ENCODE assay signal across 9 cellular contexts in the genomic region with DNA sequence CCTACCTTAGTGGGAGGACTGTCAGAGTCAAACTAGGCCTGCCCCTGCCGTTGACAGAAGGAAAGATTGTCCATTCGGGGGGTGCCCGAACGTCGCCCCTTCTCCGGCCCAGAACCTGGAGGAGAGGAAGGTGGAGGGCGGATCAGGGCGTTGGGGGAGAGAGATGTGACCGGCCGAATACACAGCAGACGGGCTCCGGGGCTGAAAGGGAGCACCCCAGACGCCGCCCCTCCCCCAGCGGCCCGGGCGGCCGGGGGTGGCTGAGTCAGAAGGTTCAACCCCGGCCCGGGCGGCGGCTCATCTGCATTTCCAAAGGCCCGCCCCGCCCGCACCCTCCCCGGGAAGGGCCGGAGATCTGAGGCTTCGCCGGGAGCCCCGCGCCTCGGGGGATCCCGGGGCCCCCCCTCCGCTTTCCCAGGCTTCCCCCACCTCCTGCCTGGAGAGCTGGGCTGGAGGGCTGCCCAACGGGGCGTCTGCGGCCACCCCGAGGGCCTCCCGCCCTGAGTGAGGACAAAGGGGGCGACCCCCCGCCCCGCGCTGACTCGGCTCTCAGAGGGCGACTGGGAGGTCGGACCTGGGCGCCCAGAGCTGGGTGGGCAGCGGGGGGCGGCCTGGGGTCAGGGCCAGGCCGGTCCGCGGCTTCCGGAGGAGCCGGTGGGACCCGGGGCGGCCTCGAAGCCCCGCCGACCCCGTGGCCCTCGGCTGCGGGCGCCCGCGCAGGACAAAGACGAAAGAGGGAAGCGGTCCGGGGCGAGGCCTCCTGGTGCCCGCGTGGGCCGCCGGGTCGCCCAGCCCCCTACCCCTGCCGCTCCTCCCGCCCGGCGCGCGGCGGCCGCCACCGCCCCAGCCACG. TPM values are rescaled to one million over a fixed set of nuclear protein-coding genes. Genes with fewer than 3 reads are reported as not detected.
DNase-seq lines count a peak whose midpoint lies in the region; ATAC-seq, FAIRE-seq and TF ChIP-seq lines count a peak whose summit lies in the region.
"Had no signal": no experiment of that assay in that cellular context is flagged by ENCODE, and none has a peak within 500 bp of the region (broad histone marks: within the 10 kb centered on the region; RNA-seq: fewer than 3 reads in every experiment).

No MANE protein-coding gene starts in this region.

- FAIRE-seq in HepG2 (lab: Jason Lieb, UNC), result no peak

- no CpG with 5 or more reads among the region's 84 CpGs for WGBS in H9 (ENCODE audit: extremely low coverage, insufficient read length, low lambda C conversion rate)
- WGBS in HepG2 (ENCODE audit: low lambda C conversion rate), result no CpG with 5 or more reads among the region's 84 CpGs

- ATAC-seq in HepG2 (peak; percentile 2), GM18873 (IDR thresholded peaks at IDR 0.05; ENCODE audit: low FRiP score, unreplicated experiment) (no peak)

- H3K27ac Mint-ChIP-seq in Caco-2 (ENCODE audit: unreplicated experiment) (peak overlapping the region; percentile 96), H9 (peak overlapping the region; percentile 81 to 99 (median 93); a peak in 6 of 7 replicates)

- H3K4me2 ChIP-seq in H9 (ENCODE audit: insufficient read depth, insufficient read length, low read length) (peak overlapping the region; percentile 54), HepG2 (ENCODE audit: low read depth, low read length) (peak overlapping the region; percentile 96)

- no peak; a peak in 1 of 4 replicates for TF ChIP-seq POLR2A in HepG2 (IDR thresholded peaks at IDR 0.05; ENCODE audit: insufficient read depth in 1 of 2, low read depth in 2 of 2, low read length in 2 of 2)

- no peak overlapping the region for H4K91ac ChIP-seq in H9 (ENCODE audit: insufficient read length, low read depth, low read length)

- peaks cover 65% of the 10 kb centered on the region for H3K36me3 Mint-ChIP-seq in Caco-2 (ENCODE audit: insufficient read depth, unreplicated experiment)
- H3K36me3 Mint-ChIP-seq in H9 (ENCODE audit: insufficient read depth in 1 of 3, low read depth in 3 of 3), result peaks cover 17 to 37% (median 31%) of the 10 kb centered on the region in 3 experiments

- no peak overlapping the region for H2AK5ac ChIP-seq in H9 (ENCODE audit: insufficient read length, low read length)

- TF ChIP-seq CTCF in Caco-2 (IDR thresholded peaks at IDR 0.05; ENCODE audit: insufficient read depth in 1 of 2, low read depth in 1 of 2, low read length in 1 of 2, severe bottlenecking in 1 of 2, unreplicated experiment in 1 of 2), result no peak
- no peak for TF ChIP-seq CTCF in H9 (conservative IDR thresholded peaks at IDR 0.05)
- TF ChIP-seq CTCF in dorsolateral prefrontal cortex (IDR thresholded peaks at IDR 0.05 in 54 of 56, conservative IDR thresholded peaks at IDR 0.05 in 2 of 56; ENCODE audit: low read depth in 1 of 56, partially characterized antibody in 56 of 56), result peak in 3 of 56 donors; percentile 5 to 23 (median 7)
- TF ChIP-seq CTCF in HepG2 (CRISPR knock-in tag; IDR thresholded peaks at IDR 0.05), result no peak

- no peak overlapping the region for H2AFZ ChIP-seq in H9 (ENCODE audit: low read length)
- no peak overlapping the region for H2AFZ ChIP-seq in HepG2 (ENCODE audit: low read length)

- no peaks in the 10 kb centered on the region for H3K79me1 ChIP-seq in H9 (ENCODE audit: insufficient read depth, low read depth, low read length, poor library complexity, severe bottlenecking)

- no peaks in the 10 kb centered on the region for H3K27me3 Mint-ChIP-seq in Caco-2 (ENCODE audit: insufficient read depth, unreplicated experiment)
- H3K27me3 Mint-ChIP-seq in H9 (ENCODE audit: low read depth), result no peaks in the 10 kb centered on the region; the same call in 1 of the 2 replicates

- peak; percentile 90 to 91 for DNase-seq in Caco-2
- DNase-seq in H9, result peak; percentile 84
- DNase-seq in NCI-H345 treated with DMSO at 0.1 percent for 48 hours (lab: John Stamatoyannopoulos, UW; ENCODE audit: unreplicated experiment), result peak; percentile 63
- peak; percentile 72 for DNase-seq in activated CD4-positive, alpha-beta T cell treated with anti-CD3 and anti-CD28 coated beads, Interleukin-2, amount 50 U/mL, for 1 hour
- peak in 9 of 10 donors; percentile 60 to 91 (median 77) for DNase-seq in dorsolateral prefrontal cortex
- DNase-seq in HepG2 (ENCODE audit: low spot score), result peak; percentile 84
- peak; percentile 80 for DNase-seq in stimulated activated CD4-positive, alpha-beta T cell treated with anti-CD3 and anti-CD28 coated beads, Interleukin-2, amount 100 ng/mL, for 4 hours (ENCODE audit: low read depth)

- H3K27ac ChIP-seq in H9 (ENCODE audit: insufficient read length, low read depth, low read length) (no peak overlapping the region), dorsolateral prefrontal cortex (peak overlapping the region; percentile 96 to 100 (median 100)), HepG2 (ENCODE audit: extremely low read length, insufficient read depth, low read length) (peak overlapping the region; percentile 99)

- no peak overlapping the region for H4K5ac ChIP-seq in H9 (ENCODE audit: insufficient read length, low read depth, low read length)

- H3K9me3 ChIP-seq in Caco-2 (no peaks in the 10 kb centered on the region), H9 (ENCODE audit: control insufficient read depth, low read depth, low read length) (no peaks in the 10 kb centered on the region), HepG2 (ENCODE audit: low read length) (no peaks in the 10 kb centered on the region)

- H3K36me3 ChIP-seq in Caco-2 (ENCODE audit: control insufficient read depth, insufficient read depth, low read length) (no peaks in the 10 kb centered on the region; the same call in 1 of the 2 replicates), HepG2 (replicated peaks in 1 of 2; ENCODE audit: control insufficient read depth in 1 of 2, insufficient read depth in 2 of 2, low read length in 2 of 2) (no peaks in the 10 kb centered on the region; a peak in 1 of 5 replicates)

- in situ Hi-C loops in HepG2 (cut with HindIII; ENCODE audit: extremely low pct_ligation_motif_present, low pct_unique_long_range_greater_than_20kb), result no loop called here

- H3K23me2 ChIP-seq in H9 (ENCODE audit: insufficient read length, low read depth, low read length, poor library complexity, severe bottlenecking), result peaks cover 24% of the 10 kb centered on the region

- no peak overlapping the region for H3T11ph ChIP-seq in H9 (ENCODE audit: low read length)

- H2BK12ac ChIP-seq in H9 (ENCODE audit: insufficient read length, low read depth, low read length), result no peak overlapping the region

- H3K56ac ChIP-seq in H9 (ENCODE audit: insufficient read length, low read depth, low read length), result no peak overlapping the region

- H3K4me3 ChIP-seq in Caco-2 (ENCODE audit: low read depth, low read length) (peak overlapping the region; percentile 80), dorsolateral prefrontal cortex (peak overlapping the region; percentile 53 to 82 (median 75)), HepG2 (replicated peaks in 1 of 3; ENCODE audit: insufficient read depth in 1 of 3, low read depth in 2 of 3, low read length in 3 of 3) (peak overlapping the region; percentile 59 to 79 (median 71); a peak in 5 of 6 replicates)

- H3K4me1 Mint-ChIP-seq in Caco-2 (ENCODE audit: low read depth, unreplicated experiment) (peaks cover 24% of the 10 kb centered on the region), H9 (peaks cover 39 to 40% of the 10 kb centered on the region in 2 experiments)

- TF ChIP-seq EP300 in HepG2 (IDR thresholded peaks at IDR 0.05; ENCODE audit: low read depth in 2 of 2, low read length in 2 of 2) (peak in 1 of 2 experiments; percentile 50; a peak in 2 of 4 replicates), HepG2 (CRISPR knock-in tag; IDR thresholded peaks at IDR 0.05; ENCODE audit: borderline replicate concordance) (no peak)

- H3K27me3 ChIP-seq in Caco-2 (replicated peaks; ENCODE audit: control insufficient read depth, insufficient read depth, low read length) (no peaks in the 10 kb centered on the region), H9 (ENCODE audit: insufficient read depth, low read length) (no peaks in the 10 kb centered on the region), dorsolateral prefrontal cortex (no peaks in the 10 kb centered on the region), HepG2 (ENCODE audit: control insufficient read depth in 1 of 2, insufficient read depth in 2 of 2, low read length in 2 of 2) (no peaks in the 10 kb centered on the region)

- no peak overlapping the region for H2BK15ac ChIP-seq in H9 (ENCODE audit: low read depth, low read length)

- H3K4me3 Mint-ChIP-seq in Caco-2 (ENCODE audit: unreplicated experiment), result peak overlapping the region; percentile 84
- H3K4me3 Mint-ChIP-seq in H9, result peak overlapping the region; percentile 75 to 86

- intact Hi-C loops in Caco-2 (cut with micrococcal nuclease; ENCODE audit: unreplicated experiment) (loop anchor here (10.0 kb wide), 1 partner anchor 735 kb away; no protein-coding TSS in a partner anchor), dorsolateral prefrontal cortex (cut with DNase I) (loop anchor here (5.0 to 10.0 kb wide), 2 partner anchors 222 to 225 kb away; partner anchors contain the start of gene BCL7A (in 2 of the 2)), HepG2 (cut with micrococcal nuclease; ENCODE audit: unreplicated experiment) (no loop called here)

- H4K8ac ChIP-seq in H9 (replicated peaks; ENCODE audit: insufficient read length, low read depth, low read length), result no peak overlapping the region

- H3K18ac ChIP-seq in H9 (ENCODE audit: insufficient read length, low read depth, low read length), result peak overlapping the region; percentile 71

- H3K79me2 ChIP-seq in H9 (ENCODE audit: insufficient read depth, low read length) (no peaks in the 10 kb centered on the region; the same call in 1 of the 2 replicates), HepG2 (ENCODE audit: insufficient read depth, low read length) (peaks cover 56% of the 10 kb centered on the region)

- BruUV-seq in Caco-2 (replicated peaks; lab: Mats Ljungman, UMichigan) (no TSS peak), HepG2 (replicated peaks; lab: Mats Ljungman, UMichigan) (no TSS peak)

- H3K4me1 ChIP-seq in Caco-2, result peaks cover 36% of the 10 kb centered on the region
- peaks cover 4% of the 10 kb centered on the region; the same call in 1 of the 2 replicates for H3K4me1 ChIP-seq in H9 (ENCODE audit: insufficient read depth, low read length)
- H3K4me1 ChIP-seq in HepG2 (ENCODE audit: insufficient read depth, low read length), result peaks cover 47% of the 10 kb centered on the region

- peak; percentile 37; the same call in 1 of the 2 replicates for TF ChIP-seq RAD21 in HepG2 (CRISPR knock-in tag; IDR thresholded peaks at IDR 0.05)

- POLR2A ChIA-PET in Caco-2 (lab: Charles Lee) (interaction anchor here (0.6 to 2.2 kb wide), 5 partner anchors 28 to 377 kb away, joined by 3 to 10 read pairs (median 4); partner anchors contain the start of gene PSMD9), HepG2 (lab: Yijun Ruan, JAX) (interaction anchor here (1.0 to 14.5 kb wide), 9 partner anchors 3 to 173 kb away, joined by 3 to 393 read pairs (median 5); partner anchors contain the start of genes PSMD9, RHOF and SETD1B)

- H3K9me3 Mint-ChIP-seq in Caco-2 (ENCODE audit: unreplicated experiment) (no peaks in the 10 kb centered on the region), H9 (no peaks in the 10 kb centered on the region)

- peak overlapping the region; percentile 97 for H3K14ac ChIP-seq in H9 (ENCODE audit: insufficient read depth, low read length)

- H2BK20ac ChIP-seq in H9 (ENCODE audit: low read depth, low read length, poor library complexity, severe bottlenecking), result no peak overlapping the region

- CTCF ChIA-PET in Caco-2 (lab: Charles Lee) (interaction anchor here (0.6 to 1.8 kb wide), 7 partner anchors 12 to 1442 kb away, joined by 3 to 10 read pairs (median 3); no protein-coding TSS in a partner anchor), HepG2 (lab: Yijun Ruan, JAX; ENCODE audit: low intra/inter-chr PET ratio, low total read pairs) (interaction anchor here (0.8 to 1.5 kb wide), 2 partner anchors 12 kb away, joined by 3 to 5 read pairs; no protein-coding TSS in a partner anchor)

- H3K4ac ChIP-seq in H9 (ENCODE audit: low read depth, low read length), result no peak overlapping the region

- H3K9ac ChIP-seq in H9 (ENCODE audit: extremely low read depth, insufficient read length, low read length) (peak overlapping the region; percentile 64), HepG2 (ENCODE audit: insufficient read depth, low read depth, low read length) (peak overlapping the region; percentile 98)

- H4K20me1 ChIP-seq in H9 (ENCODE audit: control insufficient read depth, insufficient read depth, insufficient read length) (no peaks in the 10 kb centered on the region), HepG2 (ENCODE audit: insufficient read depth, low read length) (no peaks in the 10 kb centered on the region)

- no peak overlapping the region for H2BK120ac ChIP-seq in H9 (ENCODE audit: low read depth, low read length, poor library complexity, severe bottlenecking)

- H3K23ac ChIP-seq in H9 (ENCODE audit: insufficient read length, low read depth, low read length), result no peak overlapping the region

- no peak overlapping the region for H2BK5ac ChIP-seq in H9 (ENCODE audit: insufficient read length, low read length)

RNA-seq across cellular contexts. Expression of gene SETD1B, which starts 3.7 kb away (rescaled TPM):
- 16.8 and 17.6 TPM in 2 replicates for total RNA-seq in Caco-2 (2022)
- 38.2 and 40.4 TPM in 2 replicates for total RNA-seq in H9 (2021)
- 10 to 100 TPM; 15.5 to 29.9 (median 23.0) TPM for total RNA-seq in dorsolateral prefrontal cortex
- 1.4 and 1.8 TPM in 2 replicates for total RNA-seq in HepG2 (2016; rRNA removed; fragmentation: Illumina TruSeq; extraction: Trizol)
- total RNA-seq in HepG2 (2016; cell fraction: cytosol; rRNA removed; fragmentation: Illumina TruSeq; extraction: Trizol; ENCODE audit: low read depth), result 0.40 and 0.44 TPM in 2 replicates
- 1.3 TPM in 2 replicates for total RNA-seq in HepG2 (2016; cell fraction: insoluble cytoplasmic fraction; rRNA removed; fragmentation: Illumina TruSeq; extraction: Trizol)
- total RNA-seq in HepG2 (2016; cell fraction: membrane; rRNA removed; fragmentation: Illumina TruSeq; extraction: Trizol), result 1.3 and 1.4 TPM in 2 replicates
- 2.7 and 3.3 TPM in 2 replicates for total RNA-seq in HepG2 (2016; cell fraction: nucleus; rRNA removed; fragmentation: Illumina TruSeq; extraction: Trizol)
- polyA plus RNA-seq in HepG2 (2011; rRNA removed), result 1.1 and 1.3 TPM in 2 replicates
- 0.43 and 0.51 TPM in 2 replicates for polyA plus RNA-seq in HepG2 (2011; cell fraction: cytosol; rRNA removed)
- 9.3 TPM in 2 replicates for polyA plus RNA-seq in HepG2 (2011; cell fraction: nucleus; rRNA removed)
- polyA plus RNA-seq in HepG2 (2012), result 4.2 and 6.2 TPM in 2 replicates
- 0.32 and 0.34 TPM in 2 replicates for polyA plus RNA-seq in HepG2 (2016; cell fraction: cytosol; fragmentation: Illumina TruSeq; extraction: Trizol; ENCODE audit: low read depth)
- 2.6 and 3.8 TPM in 2 replicates for polyA plus RNA-seq in HepG2 (2016; cell fraction: insoluble cytoplasmic fraction; fragmentation: Illumina TruSeq; extraction: Trizol; ENCODE audit: low read depth)
- 0.70 and 0.76 TPM in 2 replicates for polyA plus RNA-seq in HepG2 (2016; cell fraction: membrane; fragmentation: Illumina TruSeq; extraction: Trizol; ENCODE audit: low read depth)
- polyA plus RNA-seq in HepG2 (2016; cell fraction: nucleus; fragmentation: Illumina TruSeq; extraction: Trizol; ENCODE audit: insufficient read depth, low read depth), result 16.0 and 18.9 TPM in 2 replicates
- 2.1 and 4.2 TPM in 2 replicates for polyA minus RNA-seq in HepG2 (2011; rRNA and poly(A)+ RNA removed; ENCODE audit: low replicate concordance)
- polyA minus RNA-seq in HepG2 (2011; cell fraction: cytosol; rRNA and poly(A)+ RNA removed), result 1.8 and 2.5 TPM in 2 replicates
- polyA minus RNA-seq in HepG2 (2011; cell fraction: nucleus; rRNA and poly(A)+ RNA removed), result 3.6 and 4.4 TPM in 2 replicates

RNA-seq across cellular contexts. Expression of gene RHOF, which starts 6.6 kb away (rescaled TPM):
- 33.8 and 36.7 TPM in 2 replicates for total RNA-seq in Caco-2 (2022)
- total RNA-seq in H9 (2021), result 29.1 and 29.3 TPM in 2 replicates
- 10 to 100 TPM; 18.1 to 42.5 (median 27.4) TPM for total RNA-seq in dorsolateral prefrontal cortex
- total RNA-seq in HepG2 (2016; rRNA removed; fragmentation: Illumina TruSeq; extraction: Trizol), result 11.0 and 14.6 TPM in 2 replicates
- 10.8 and 12.5 TPM in 2 replicates for total RNA-seq in HepG2 (2016; cell fraction: cytosol; rRNA removed; fragmentation: Illumina TruSeq; extraction: Trizol; ENCODE audit: low read depth)
- 9.8 and 14.8 TPM in 2 replicates for total RNA-seq in HepG2 (2016; cell fraction: insoluble cytoplasmic fraction; rRNA removed; fragmentation: Illumina TruSeq; extraction: Trizol)
- 18.2 and 24.9 TPM in 2 replicates for total RNA-seq in HepG2 (2016; cell fraction: membrane; rRNA removed; fragmentation: Illumina TruSeq; extraction: Trizol)
- total RNA-seq in HepG2 (2016; cell fraction: nucleus; rRNA removed; fragmentation: Illumina TruSeq; extraction: Trizol), result 14.1 and 17.3 TPM in 2 replicates
- 31.3 and 32.2 TPM in 2 replicates for polyA plus RNA-seq in HepG2 (2011; rRNA removed)
- polyA plus RNA-seq in HepG2 (2011; cell fraction: cytosol; rRNA removed), result 28.4 and 38.7 TPM in 2 replicates
- 37.5 and 40.2 TPM in 2 replicates for polyA plus RNA-seq in HepG2 (2011; cell fraction: nucleus; rRNA removed)
- polyA plus RNA-seq in HepG2 (2012), result 10.8 and 12.9 TPM in 2 replicates
- polyA plus RNA-seq in HepG2 (2016; cell fraction: cytosol; fragmentation: Illumina TruSeq; extraction: Trizol; ENCODE audit: low read depth), result 19.8 and 23.7 TPM in 2 replicates
- polyA plus RNA-seq in HepG2 (2016; cell fraction: insoluble cytoplasmic fraction; fragmentation: Illumina TruSeq; extraction: Trizol; ENCODE audit: low read depth), result 19.7 and 25.0 TPM in 2 replicates
- polyA plus RNA-seq in HepG2 (2016; cell fraction: membrane; fragmentation: Illumina TruSeq; extraction: Trizol; ENCODE audit: low read depth), result 27.0 and 27.4 TPM in 2 replicates
- 24.9 and 31.1 TPM in 2 replicates for polyA plus RNA-seq in HepG2 (2016; cell fraction: nucleus; fragmentation: Illumina TruSeq; extraction: Trizol; ENCODE audit: insufficient read depth, low read depth)
- 46.1 and 174 TPM in 2 replicates for polyA minus RNA-seq in HepG2 (2011; rRNA and poly(A)+ RNA removed; ENCODE audit: low replicate concordance)
- polyA minus RNA-seq in HepG2 (2011; cell fraction: cytosol; rRNA and poly(A)+ RNA removed), result 32.2 and 38.9 TPM in 2 replicates
- polyA minus RNA-seq in HepG2 (2011; cell fraction: nucleus; rRNA and poly(A)+ RNA removed), result 32.4 and 35.6 TPM in 2 replicates

RNA-seq across cellular contexts. Expression of gene HPD, which starts 58.6 kb away (rescaled TPM):
- total RNA-seq in Caco-2 (2022), result 0.20 TPM in 1 of 2 replicates, not detected in the other
- 0.22 TPM in 1 of 2 replicates, not detected in the other for total RNA-seq in H9 (2021)
- total RNA-seq in dorsolateral prefrontal cortex, result under 1 TPM in 19 of 120 experiments, not detected in 101; 0.29 to 0.94 (median 0.41) TPM
- total RNA-seq in HepG2 (2016; rRNA removed; fragmentation: Illumina TruSeq; extraction: Trizol), result 120 and 138 TPM in 2 replicates
- total RNA-seq in HepG2 (2016; cell fraction: cytosol; rRNA removed; fragmentation: Illumina TruSeq; extraction: Trizol; ENCODE audit: low read depth), result 101 and 114 TPM in 2 replicates
- total RNA-seq in HepG2 (2016; cell fraction: insoluble cytoplasmic fraction; rRNA removed; fragmentation: Illumina TruSeq; extraction: Trizol), result 120 and 121 TPM in 2 replicates
- 212 and 224 TPM in 2 replicates for total RNA-seq in HepG2 (2016; cell fraction: membrane; rRNA removed; fragmentation: Illumina TruSeq; extraction: Trizol)
- total RNA-seq in HepG2 (2016; cell fraction: nucleus; rRNA removed; fragmentation: Illumina TruSeq; extraction: Trizol), result 62.9 and 70.7 TPM in 2 replicates
- polyA plus RNA-seq in HepG2 (2011; rRNA removed), result 195 and 197 TPM in 2 replicates
- 257 and 265 TPM in 2 replicates for polyA plus RNA-seq in HepG2 (2011; cell fraction: cytosol; rRNA removed)
- 119 and 130 TPM in 2 replicates for polyA plus RNA-seq in HepG2 (2011; cell fraction: nucleus; rRNA removed)
- polyA plus RNA-seq in HepG2 (2012), result 157 and 186 TPM in 2 replicates
- 191 and 212 TPM in 2 replicates for polyA plus RNA-seq in HepG2 (2016; cell fraction: cytosol; fragmentation: Illumina TruSeq; extraction: Trizol; ENCODE audit: low read depth)
- 130 and 165 TPM in 2 replicates for polyA plus RNA-seq in HepG2 (2016; cell fraction: insoluble cytoplasmic fraction; fragmentation: Illumina TruSeq; extraction: Trizol; ENCODE audit: low read depth)
- 312 and 339 TPM in 2 replicates for polyA plus RNA-seq in HepG2 (2016; cell fraction: membrane; fragmentation: Illumina TruSeq; extraction: Trizol; ENCODE audit: low read depth)
- 122 and 126 TPM in 2 replicates for polyA plus RNA-seq in HepG2 (2016; cell fraction: nucleus; fragmentation: Illumina TruSeq; extraction: Trizol; ENCODE audit: insufficient read depth, low read depth)
- 5.0 and 114 TPM in 2 replicates for polyA minus RNA-seq in HepG2 (2011; rRNA and poly(A)+ RNA removed; ENCODE audit: low replicate concordance)
- polyA minus RNA-seq in HepG2 (2011; cell fraction: cytosol; rRNA and poly(A)+ RNA removed), result 74.4 and 100 TPM in 2 replicates
- polyA minus RNA-seq in HepG2 (2011; cell fraction: nucleus; rRNA and poly(A)+ RNA removed), result 56.0 and 68.5 TPM in 2 replicates
- total RNA-seq: dermis microvascular lymphatic vessel endothelial cell had no signal

Comparison
In these comparisons a context has a peak if more than half of its experiments do, and no peak if none do; other contexts are left out.
1. RNA of gene HPD, which starts 58.6 kb away (total RNA-seq): 62.9 to 224 TPM in HepG2; 0.20 TPM in Caco-2, 0.22 TPM in H9 and 0.29 to 0.94 TPM in dorsolateral prefrontal cortex; every median in the first group is over 10 times any median in the second.
2. Peak in every context shown above with its lines, with median percentiles within 50 percentile points of each other: DNase-seq and H3K4me3 ChIP-seq.